ENCODE assay signal across 29 cellular contexts in genomic region chr7:71486414-71486813, GRCh38.
"Had no signal": no experiment of that assay in that cellular context is flagged by ENCODE, and none has a peak within 500 bp of the region (broad histone marks: within the 10 kb centered on the region; RNA-seq: fewer than 3 reads in every experiment).

No MANE protein-coding gene starts in this region.

- H3K36me3 Mint-ChIP-seq: naive B cell; natural killer cell treated with Interleukin-12 subunit alpha and Interleukin-12 subunit beta and Interleukin-15 and Interleukin-18, amount 100 ng/mL, for 72 hours had no signal

- H3K79me2 ChIP-seq: parathyroid adenoma had no signal

- H3K9me3 Mint-ChIP-seq: dendritic cell treated with granulocyte-macrophage colony-stimulating factor and Interleukin-4, amounts not matched to agents 40 ng/mL and 50 ng/mL, for 4 days; endodermal cell; natural killer cell treated with Interleukin-12 subunit alpha and Interleukin-12 subunit beta and Interleukin-15 and Interleukin-18, amount 100 ng/mL, for 72 hours; neural crest cell had no signal

- H3K4me1 ChIP-seq: colonic mucosa, foreskin keratinocyte, lower lobe of right lung, parathyroid adenoma, prostate gland, right atrium auricular region, suprapubic skin, transverse colon, upper lobe of right lung, uterus had no signal

- H3K4me3 Mint-ChIP-seq: dendritic cell treated with granulocyte-macrophage colony-stimulating factor and Interleukin-4, amounts not matched to agents 40 ng/mL and 50 ng/mL, for 4 days; endodermal cell; naive B cell; natural killer cell treated with Interleukin-12 subunit alpha and Interleukin-12 subunit beta and Interleukin-15 and Interleukin-18, amount 100 ng/mL, for 72 hours; neural crest cell; stimulated activated naive CD8-positive, alpha-beta T cell treated with anti-CD3 and anti-CD28 coated beads, Interleukin-15, amount 100 ng/mL, for 72 hours had no signal

- H3K4me1 Mint-ChIP-seq: naive B cell; neural crest cell; stimulated activated naive CD8-positive, alpha-beta T cell treated with anti-CD3 and anti-CD28 coated beads, Interleukin-15, amount 100 ng/mL, for 72 hours had no signal

- H3K27ac Mint-ChIP-seq: dendritic cell treated with granulocyte-macrophage colony-stimulating factor and Interleukin-4, amounts not matched to agents 40 ng/mL and 50 ng/mL, for 4 days; endodermal cell; naive B cell; natural killer cell treated with Interleukin-12 subunit alpha and Interleukin-12 subunit beta and Interleukin-15 and Interleukin-18, amount 100 ng/mL, for 72 hours; stimulated activated naive CD8-positive, alpha-beta T cell treated with anti-CD3 and anti-CD28 coated beads, Interleukin-15, amount 100 ng/mL, for 72 hours had no signal

- H3K27me3 ChIP-seq: colonic mucosa, foreskin keratinocyte, gastroesophageal sphincter, heart right ventricle, neutrophil, right atrium auricular region, suprapubic skin, transverse colon, upper lobe of right lung, uterus had no signal

- ATAC-seq: esophagus mucosa; foreskin keratinocyte; lower lobe of right lung; natural killer cell treated with Interleukin-12 subunit alpha and Interleukin-12 subunit beta and Interleukin-15 and Interleukin-18, amount 100 ng/mL, for 72 hours; stimulated activated naive CD8-positive, alpha-beta T cell treated with anti-CD3 and anti-CD28 coated beads, Interleukin-15, amount 100 ng/mL, for 72 hours; upper lobe of right lung had no signal

- H3K4me3 ChIP-seq: colonic mucosa, gastroesophageal sphincter, heart right ventricle, lower lobe of right lung, prostate gland, right atrium auricular region, suprapubic skin, transverse colon, upper lobe of right lung, uterus had no signal

- H3K27ac ChIP-seq: colonic mucosa, epithelial cell of prostate, foreskin keratinocyte, heart right ventricle, lower lobe of right lung, neutrophil, parathyroid adenoma, prostate gland, right atrium auricular region, upper lobe of right lung had no signal

- H3K36me3 ChIP-seq: colonic mucosa, gastroesophageal sphincter, heart right ventricle, lower lobe of right lung, neutrophil, prostate gland, right atrium auricular region, suprapubic skin, transverse colon, upper lobe of right lung, uterus had no signal

- H2AFZ ChIP-seq: parathyroid adenoma had no signal

- H3K9ac ChIP-seq: parathyroid adenoma had no signal

- H3K9me3 ChIP-seq: colonic mucosa, gastroesophageal sphincter, heart right ventricle, lower lobe of right lung, neutrophil, prostate gland, right atrium auricular region, suprapubic skin, transverse colon, upper lobe of right lung, uterus had no signal

- DNase-seq: effector CD8-positive, alpha-beta T cell; endodermal cell; foreskin keratinocyte; heart right ventricle; hippocampal formation; lower lobe of right lung; naive B cell; small intestine; stimulated activated CD4-positive, alpha-beta T cell treated with anti-CD3 and anti-CD28 coated beads, Interleukin-12 subunit alpha, Interleukin-12 subunit beta, amount 100 ng/mL, for 4 hours; stimulated activated CD4-positive, alpha-beta T cell treated with anti-CD3 and anti-CD28 coated beads, Interleukin-1b, Interleukin-23, amount 100 ng/mL, for 48 hours; stimulated activated CD4-positive, alpha-beta T cell treated with anti-CD3 and anti-CD28 coated beads, Interleukin-4, amount 100 ng/mL, for 1 hour; stimulated activated CD8-positive, alpha-beta memory T cell treated with anti-CD3 and anti-CD28 coated beads, Interleukin-4, amount 100 ng/mL, for 48 hours; stimulated activated naive CD4-positive, alpha-beta T cell; stimulated activated naive CD8-positive, alpha-beta T cell treated with anti-CD3 and anti-CD28 coated beads, Interleukin-15, amount 100 ng/mL, for 72 hours; upper lobe of right lung had no signal

- H3K27me3 Mint-ChIP-seq: dendritic cell treated with granulocyte-macrophage colony-stimulating factor and Interleukin-4, amounts not matched to agents 40 ng/mL and 50 ng/mL, for 4 days; naive B cell; natural killer cell treated with Interleukin-12 subunit alpha and Interleukin-12 subunit beta and Interleukin-15 and Interleukin-18, amount 100 ng/mL, for 72 hours; stimulated activated naive CD8-positive, alpha-beta T cell treated with anti-CD3 and anti-CD28 coated beads, Interleukin-15, amount 100 ng/mL, for 72 hours had no signal
